ENCODE assay signal across 15 cellular contexts in genomic region chr7:6346581-6346980, GRCh38. TPM values are rescaled to one million over a fixed set of nuclear protein-coding genes. Genes with fewer than 3 reads are reported as not detected.
DNase-seq lines count a peak whose midpoint lies in the region; ATAC-seq, FAIRE-seq and TF ChIP-seq lines count a peak whose summit lies in the region.
"Had no signal": no experiment of that assay in that cellular context is flagged by ENCODE, and none has a peak within 500 bp of the region (broad histone marks: within the 10 kb centered on the region; RNA-seq: fewer than 3 reads in every experiment).

No MANE protein-coding gene starts in this region.

- H3K27ac Mint-ChIP-seq in activated naive CD8-positive, alpha-beta T cell: no peak overlapping the region
- no peak overlapping the region for H3K27ac Mint-ChIP-seq in activated naive CD8-positive, alpha-beta T cell treated with anti-CD3 and anti-CD28 coated beads for 36 hours

- peaks cover 7% of the 10 kb centered on the region; the same call in 1 of the 2 replicates for H3K4me1 ChIP-seq in iPS-20b (ENCODE audit: insufficient read depth, low read length)

- H3K4me1 Mint-ChIP-seq in activated naive CD8-positive, alpha-beta T cell (ENCODE audit: low read depth): peaks cover 29% of the 10 kb centered on the region
- H3K4me1 Mint-ChIP-seq in activated naive CD8-positive, alpha-beta T cell treated with anti-CD3 and anti-CD28 coated beads for 36 hours: peaks cover 24% of the 10 kb centered on the region

- ATAC-seq in HG03139 (IDR thresholded peaks at IDR 0.05; ENCODE audit: unreplicated experiment): no peak

- H3K27ac ChIP-seq in iPS-20b (ENCODE audit: low read length) (no peak overlapping the region), RWPE1 (no peak overlapping the region; the same call in 1 of the 2 replicates)
- H3K27ac ChIP-seq: colonic mucosa, HL-60 had no signal

- peak overlapping the region; percentile 46; the same call in 1 of the 2 replicates for H3K4me3 ChIP-seq in iPS-20b (ENCODE audit: low read length)
- H3K4me3 ChIP-seq: colonic mucosa had no signal

- CTCF ChIA-PET in RWPE1 (lab: Yijun Ruan, JAX): interaction anchor here (0.7 kb wide), 1 partner anchor 599 kb away, joined by 3 read pairs; no protein-coding TSS in a partner anchor

- FAIRE-seq in H54 (lab: Jason Lieb, UNC): no peak

- H3K4me3 Mint-ChIP-seq in activated naive CD8-positive, alpha-beta T cell: peak overlapping the region; percentile 62
- no peak overlapping the region for H3K4me3 Mint-ChIP-seq in activated naive CD8-positive, alpha-beta T cell treated with anti-CD3 and anti-CD28 coated beads for 36 hours

- peaks cover 3% of the 10 kb centered on the region for H3K36me3 Mint-ChIP-seq in activated naive CD8-positive, alpha-beta T cell
- H3K36me3 Mint-ChIP-seq in activated naive CD8-positive, alpha-beta T cell treated with anti-CD3 and anti-CD28 coated beads for 36 hours: peaks cover 11% of the 10 kb centered on the region

- no peaks in the 10 kb centered on the region for H3K9me3 Mint-ChIP-seq in activated naive CD8-positive, alpha-beta T cell (ENCODE audit: low read depth)
- no peaks in the 10 kb centered on the region for H3K9me3 Mint-ChIP-seq in activated naive CD8-positive, alpha-beta T cell treated with anti-CD3 and anti-CD28 coated beads for 36 hours

- H3K9ac ChIP-seq in iPS-20b (ENCODE audit: low read depth, low read length): no peak overlapping the region

- no peaks in the 10 kb centered on the region for H3K9me3 ChIP-seq in iPS-20b (ENCODE audit: insufficient read depth, low read depth, low read length)
- H3K9me3 ChIP-seq: colonic mucosa had no signal

- no peak for TF ChIP-seq POLR2A in H54 (IDR thresholded peaks at IDR 0.05; ENCODE audit: low read depth, low read length)

- no peak for DNase-seq in activated naive CD8-positive, alpha-beta T cell treated with anti-CD3 and anti-CD28 coated beads for 36 hours
- DNase-seq in NCI-H748 treated with DMSO at 0.1 percent for 48 hours (lab: John Stamatoyannopoulos, UW) (peak; percentile 8), H54 (ENCODE audit: insufficient read length, low spot score) (no peak), occipital lobe (lab: John Stamatoyannopoulos, UW) (no peak), RWPE1 (ENCODE audit: low spot score) (no peak)
- DNase-seq: colonic mucosa, DMS79, mesenchymal stem cell, NCI-H446 treated with DMSO at 0.1 percent for 48 hours, Right ventricle myocardium superior, T1000 had no signal

- H3K27me3 ChIP-seq in iPS-20b (ENCODE audit: insufficient read depth, low read length): no peaks in the 10 kb centered on the region
- H3K27me3 ChIP-seq: colonic mucosa had no signal

- H3K27me3 Mint-ChIP-seq in activated naive CD8-positive, alpha-beta T cell: no peaks in the 10 kb centered on the region
- H3K27me3 Mint-ChIP-seq in activated naive CD8-positive, alpha-beta T cell treated with anti-CD3 and anti-CD28 coated beads for 36 hours: no peaks in the 10 kb centered on the region

- POLR2A ChIA-PET in RWPE1 (lab: Yijun Ruan, JAX; ENCODE audit: low non-redundant PET): interaction anchor here (0.6 kb wide), 1 partner anchor 30 kb away, joined by 8 read pairs; no protein-coding TSS in a partner anchor

- TF ChIP-seq CTCF in RWPE1 (conservative IDR thresholded peaks at IDR 0.05; ENCODE audit: low read depth): no peak

- H3K36me3 ChIP-seq in iPS-20b (ENCODE audit: insufficient read depth, low read depth, low read length): peaks cover 3% of the 10 kb centered on the region; the same call in 1 of the 2 replicates
- H3K36me3 ChIP-seq: colonic mucosa had no signal

RNA-seq across cellular contexts. Expression of gene FAM220A, which starts 2.2 kb away (rescaled TPM):
- 10 to 100 TPM; 13.7 to 15.5 TPM for total RNA-seq in activated naive CD8-positive, alpha-beta T cell treated with anti-CD3 and anti-CD28 coated beads for 36 hours
- total RNA-seq in occipital lobe: 41.2 TPM

RNA-seq across cellular contexts. Expression of gene RAC1, which starts 27.7 kb away (rescaled TPM):
- total RNA-seq in activated naive CD8-positive, alpha-beta T cell treated with anti-CD3 and anti-CD28 coated beads for 36 hours: 100 to 1,000 TPM; 203 TPM
- 41.6 TPM for total RNA-seq in occipital lobe
